In genomic region chr2:219527472-219527871, GRCh38 we compare ENCODE assay signal across 25 cellular contexts. TPM values are rescaled to one million over a fixed set of nuclear protein-coding genes. Genes with fewer than 3 reads are reported as not detected.
"Had no signal": no experiment of that assay in that cellular context is flagged by ENCODE, and none has a peak within 500 bp of the region (broad histone marks: within the 10 kb centered on the region; RNA-seq: fewer than 3 reads in every experiment).

No MANE protein-coding gene starts in this region.

- H3K27me3 ChIP-seq: uterus had no signal

- H3K9me3 ChIP-seq: adrenal gland, colonic mucosa, esophagus squamous epithelium, neutrophil, thyroid gland, uterus had no signal

- ATAC-seq: activated CD8-positive, alpha-beta T cell treated with anti-CD3 and anti-CD28 coated beads for 36 hours; stimulated activated naive B cell treated with anti-CD40 and anti-IgM and Interleukin-4, amounts not matched to agents 10 μg/mL and 1 μg/mL and 100 μg/mL, for 72 hours had no signal

- FAIRE-seq: TTC549 had no signal

- H3K4me3 ChIP-seq: adrenal gland, colonic mucosa, esophagus squamous epithelium, hepatocyte, thyroid gland, uterus had no signal

- H3K4me2 ChIP-seq: hepatocyte had no signal

- H3K4me1 ChIP-seq: colonic mucosa had no signal

- H3K9ac ChIP-seq: parathyroid adenoma had no signal

- DNase-seq: activated B cell treated with CpG ODN at 0.5 μM for 24 hours; activated CD4-positive, alpha-beta T cell treated with anti-CD3 and anti-CD28 coated beads for 48 hours; activated CD8-positive, alpha-beta memory T cell treated with anti-CD3 and anti-CD28 coated beads, Interleukin-2, amount 50 U/mL, for 4 hours; activated CD8-positive, alpha-beta T cell treated with anti-CD3 and anti-CD28 coated beads for 36 hours; activated effector memory CD4-positive, alpha-beta T cell treated with anti-CD3 and anti-CD28 coated beads, Interleukin-2, amount 50 U/mL, for 16 hours; activated T-cell treated with anti-CD3 and anti-CD28 coated beads, Interleukin-2, amount 50 U/mL, for 48 hours; central memory CD4-positive, alpha-beta T cell; colonic mucosa; esophagus squamous epithelium; islet precursor cell; stimulated activated CD4-positive, alpha-beta T cell treated with anti-CD3 and anti-CD28 coated beads, Interleukin-2, amount 100 ng/mL, for 48 hours; stimulated activated naive B cell treated with anti-CD40 and anti-IgM and Interleukin-4, amounts not matched to agents 10 μg/mL and 1 μg/mL and 100 μg/mL, for 72 hours; SW 1271; uterus had no signal

- H3K27ac ChIP-seq: colonic mucosa, esophagus squamous epithelium, hepatocyte, neutrophil, parathyroid adenoma, thyroid gland, uterus had no signal

- H3K36me3 ChIP-seq: adrenal gland, colonic mucosa, esophagus squamous epithelium, neutrophil, thyroid gland, uterus had no signal

RNA-seq across cellular contexts. Expression of gene ASIC4, which starts 13.2 kb away (rescaled TPM):
- total RNA-seq: activated B cell treated with CpG ODN at 0.5 μM for 24 hours; activated CD8-positive, alpha-beta T cell treated with anti-CD3 and anti-CD28 coated beads for 36 hours; esophagus squamous epithelium; fibroblast of villous mesenchyme; glomerular endothelial cell; hepatocyte; lung microvascular endothelial cell; skeletal muscle tissue; thyroid gland had no signal

RNA-seq across cellular contexts. Expression of gene TMEM198, which starts 16.4 kb away (rescaled TPM):
- total RNA-seq: lung microvascular endothelial cell had no signal

RNA-seq across cellular contexts. Expression of gene OBSL1, which starts 43.9 kb away (rescaled TPM):
- total RNA-seq: activated B cell treated with CpG ODN at 0.5 μM for 24 hours; T-helper 2 cell treated with Interferon-gamma antibody and Interleukin-4, amounts not matched to agents 100 ng/mL and 5 ng/mL, for 36 hours had no signal
